14 cellular contexts compared by ENCODE assay signal in genomic region chr5:158559643-158560042, GRCh38.
DNase-seq lines count a peak whose midpoint lies in the region; ATAC-seq and TF ChIP-seq lines count a peak whose summit lies in the region.
"Had no signal": no experiment of that assay in that cellular context is flagged by ENCODE, and none has a peak within 500 bp of the region (broad histone marks: within the 10 kb centered on the region; RNA-seq: fewer than 3 reads in every experiment).

No MANE protein-coding gene starts in this region.

- no peaks in the 10 kb centered on the region for H3K4me1 ChIP-seq in suprapubic skin
- H3K4me1 ChIP-seq: uterus had no signal

- ATAC-seq in GM18868 (IDR thresholded peaks at IDR 0.05; ENCODE audit: unreplicated experiment): peak; percentile 47
- ATAC-seq in GM21576 (IDR thresholded peaks at IDR 0.05; ENCODE audit: unreplicated experiment): peak; percentile 66
- peak; percentile 39 for ATAC-seq in HG03196 (IDR thresholded peaks at IDR 0.05; ENCODE audit: unreplicated experiment)

- H3K27me3 ChIP-seq in suprapubic skin: no peaks in the 10 kb centered on the region
- H3K27me3 ChIP-seq: uterus had no signal

- H3K4me3 ChIP-seq in suprapubic skin: no peak overlapping the region
- H3K4me3 ChIP-seq: uterus had no signal

- H3K36me3 ChIP-seq in suprapubic skin: no peaks in the 10 kb centered on the region
- H3K36me3 ChIP-seq: uterus had no signal

- no peak overlapping the region for H3K27ac ChIP-seq in suprapubic skin
- H3K27ac ChIP-seq: uterus had no signal

- DNase-seq in germinal center (ENCODE audit: low spot score) (peak; percentile 25), activated gamma-delta T cell treated with Interleukin-2 at 50 U/mL for 16 hours (no peak), pons (ENCODE audit: low spot score) (no peak), suprapubic skin (ENCODE audit: low spot score in 2 of 2) (no peak)
- DNase-seq in activated CD4-positive, alpha-beta T cell treated with anti-CD3 and anti-CD28 coated beads for 1 hour: no peak
- DNase-seq: activated CD8-positive, alpha-beta memory T cell treated with anti-CD3 and anti-CD28 coated beads, Interleukin-2, amount 50 U/mL, for 48 hours; effector CD8-positive, alpha-beta T cell; NCI-H1105; SK-N-SH; stimulated activated naive CD4-positive, alpha-beta T cell treated with Interleukin-2 at 50 U/mL for 16 hours; uterus had no signal

- no peak for TF ChIP-seq EP300 in suprapubic skin (IDR thresholded peaks at IDR 0.05)

- 96% methylated on average over 7 of the region's 7 CpGs for WGBS in suprapubic skin

- TF ChIP-seq CTCF in suprapubic skin (IDR thresholded peaks at IDR 0.05): no peak

- no peak for TF ChIP-seq POLR2A in suprapubic skin (IDR thresholded peaks at IDR 0.05)

- H3K9me3 ChIP-seq in suprapubic skin: no peaks in the 10 kb centered on the region
- H3K9me3 ChIP-seq: SK-N-SH, uterus had no signal
